ENCODE assay signal across 8 cellular contexts in the genomic region with DNA sequence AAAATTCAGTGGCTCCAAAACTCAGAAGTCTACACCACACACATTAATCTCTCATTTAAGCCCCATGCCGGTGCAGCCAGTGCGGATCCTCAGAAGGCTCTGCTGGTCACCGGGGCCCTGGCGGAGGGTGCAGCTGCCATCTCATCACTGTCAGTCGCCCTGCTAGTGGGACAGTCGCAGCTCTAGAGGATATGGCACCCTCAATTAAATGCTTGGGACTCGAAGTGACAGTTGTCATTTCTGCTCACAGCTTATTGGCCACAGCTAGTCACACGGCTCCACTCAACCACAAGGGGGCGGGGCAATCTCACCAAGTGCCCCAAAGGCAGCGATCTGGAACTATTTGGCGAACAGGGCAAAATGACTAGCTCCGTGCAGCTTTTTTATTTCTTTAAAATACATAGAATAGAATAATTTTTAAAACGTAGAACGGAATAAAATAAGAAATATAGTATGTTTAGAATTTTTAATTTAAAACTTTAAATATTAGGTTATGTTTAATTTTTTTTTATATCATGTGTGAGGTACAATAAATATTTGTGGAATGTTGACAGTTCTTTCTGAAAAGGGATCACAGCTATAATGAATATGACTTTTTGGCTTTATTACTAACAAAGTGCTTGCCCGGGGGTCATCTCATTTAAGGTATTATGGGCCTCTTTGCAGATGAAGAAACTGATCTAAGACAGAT. TPM values are rescaled to one million over a fixed set of nuclear protein-coding genes. Genes with fewer than 3 reads are reported as not detected.
DNase-seq lines count a peak whose midpoint lies in the region; ATAC-seq, FAIRE-seq and TF ChIP-seq lines count a peak whose summit lies in the region.

No MANE protein-coding gene starts in this region.

- POLR2A ChIA-PET in Caco-2 (lab: Charles Lee), result interaction anchor here (0.7 to 1.1 kb wide), 2 partner anchors 86 to 211 kb away, joined by 4 to 10 read pairs; a partner anchor contains a TSS
- POLR2A ChIA-PET in GM12878 (lab: Charles Lee), result interaction anchor here (0.9 to 1.0 kb wide), 2 partner anchors 9 to 88 kb away, joined by 3 to 8 read pairs; no protein-coding TSS in a partner anchor

- no peaks in the 10 kb centered on the region for H3K9me3 Mint-ChIP-seq in Caco-2 (ENCODE audit: unreplicated experiment)

- H3K4me2 ChIP-seq in GM12878 (ENCODE audit: control insufficient read depth, insufficient read depth), result peak overlapping the region; percentile 15; the same call in 1 of the 2 replicates

- RAD21 ChIA-PET in GM12878 (lab: Charles Lee; ENCODE audit: unreplicated experiment), result interaction anchor here (0.6 to 2.2 kb wide), 20 partner anchors 10 to 239 kb away, joined by 3 to 15 read pairs (median 4); a partner anchor contains a TSS

- H3K27me3 ChIP-seq in Caco-2 (replicated peaks; ENCODE audit: control insufficient read depth, insufficient read depth, low read length) (no peaks in the 10 kb centered on the region), GM12878 (replicated peaks in 1 of 2; ENCODE audit: control insufficient read depth in 2 of 2, insufficient read depth in 2 of 2, low read length in 1 of 2) (peaks cover 0 to 5% of the 10 kb centered on the region in 2 experiments; a peak in 2 of 4 replicates)

- no peaks in the 10 kb centered on the region for H3K79me2 ChIP-seq in GM12878 (ENCODE audit: control insufficient read depth, insufficient read depth, low read length)

- BruUV-seq in Caco-2 (replicated peaks; lab: Mats Ljungman, UMichigan), result no TSS peak
- BruUV-seq in GM12878 (replicated peaks; lab: Mats Ljungman, UMichigan), result no TSS peak

- H3K4me1 ChIP-seq in Caco-2, result peaks cover 8% of the 10 kb centered on the region; the same call in 1 of the 2 replicates
- peaks cover 6% of the 10 kb centered on the region for H3K4me1 ChIP-seq in GM12878 (ENCODE audit: control insufficient read depth, insufficient read depth, low read length)

- SMC1A ChIA-PET in GM12878 (lab: Charles Lee; ENCODE audit: uncharacterized antibody, unreplicated experiment), result interaction anchor here (0.7 to 2.9 kb wide), 22 partner anchors 10 to 388 kb away, joined by 3 to 15 read pairs (median 3); no protein-coding TSS in a partner anchor

- no peak overlapping the region for H3K27ac Mint-ChIP-seq in Caco-2 (ENCODE audit: unreplicated experiment)

- CTCF ChIA-PET in Caco-2 (lab: Charles Lee) (interaction anchor here (0.6 to 1.7 kb wide), 12 partner anchors 10 to 210 kb away, joined by 3 to 12 read pairs (median 4); no protein-coding TSS in a partner anchor), GM12878 (lab: Yijun Ruan, JAX) (interaction anchor here (0.6 to 3.6 kb wide), 24 partner anchors 10 to 389 kb away, joined by 3 to 26 read pairs (median 4); a partner anchor contains a TSS)

- H3K4me3 Mint-ChIP-seq in Caco-2 (ENCODE audit: unreplicated experiment), result peak overlapping the region; percentile 19

- in situ Hi-C loops in GM12878 (cut with MboI), result no loop called here

- FAIRE-seq in H54 (lab: Jason Lieb, UNC) (no peak), GM12878 (lab: Jason Lieb, UNC) (peak; percentile 83)

- no peaks in the 10 kb centered on the region; the same call in 1 of the 2 replicates for H3K36me3 ChIP-seq in Caco-2 (ENCODE audit: control insufficient read depth, insufficient read depth, low read length)
- no peaks in the 10 kb centered on the region for H3K36me3 ChIP-seq in GM12878 (ENCODE audit: control insufficient read depth in 2 of 2, insufficient read depth in 2 of 2, low read length in 1 of 2)

- no peak for TF ChIP-seq POLR2A in H54 (IDR thresholded peaks at IDR 0.05; ENCODE audit: low read depth, low read length)
- no peak for TF ChIP-seq POLR2A in GM12878 (IDR thresholded peaks at IDR 0.05; ENCODE audit: low read depth, low read length)

- H3K27ac ChIP-seq in GM12878 (ENCODE audit: control insufficient read depth, insufficient read depth), result no peak overlapping the region

- TF ChIP-seq EP300 in GM12878 (IDR thresholded peaks at IDR 0.05; ENCODE audit: borderline replicate concordance in 1 of 2, control insufficient read depth in 1 of 2, low read depth in 2 of 2, low read length in 2 of 2), result no peak

- intact Hi-C loops in Caco-2 (cut with micrococcal nuclease; ENCODE audit: unreplicated experiment) (loop anchor here (1.0 kb wide), 2 partner anchors 87 to 188 kb away; no protein-coding TSS in a partner anchor), GM12878 (cut with micrococcal nuclease; ENCODE audit: unreplicated experiment) (no loop called here)

- TF ChIP-seq RAD21 in GM12878 (IDR thresholded peaks at IDR 0.05; ENCODE audit: insufficient read depth, low read depth, low read length), result peak; percentile 47; the same call in 1 of the 2 replicates

- no peak overlapping the region for H2AFZ ChIP-seq in GM12878 (ENCODE audit: control insufficient read depth, low read depth, low read length)

- WGBS in GM12878 (ENCODE audit: insufficient coverage, insufficient replicate concordance, low lambda C conversion rate, missing lambda C conversion rate), result 4% methylated on average over 15 of the region's 15 CpGs

- H3K9me3 ChIP-seq in Caco-2 (no peaks in the 10 kb centered on the region), GM12878 (replicated peaks; ENCODE audit: control insufficient read depth, insufficient read depth, low read length) (no peaks in the 10 kb centered on the region)

- DNase-seq in Caco-2, result peak; percentile 80 to 84
- peak; percentile 49 for DNase-seq in H54 (ENCODE audit: insufficient read length, low spot score)
- peak; percentile 50 for DNase-seq in NCI-H2029 (lab: John Stamatoyannopoulos, UW)
- DNase-seq in UCSD-AML1 (lab: John Stamatoyannopoulos, UW; ENCODE audit: unreplicated experiment), result peak; percentile 75
- DNase-seq in GM12878 (ENCODE audit: low read depth, low spot score), result peak; percentile 38
- DNase-seq in hypothalamus (lab: John Stamatoyannopoulos, UW), result peak in 50 of 51 donors; percentile 5 to 89 (median 65)
- peak; percentile 21 for DNase-seq in smooth muscle cell of the brain vasculature (ENCODE audit: low read depth, low spot score)
- no peak for DNase-seq in NCI-H774 (lab: John Stamatoyannopoulos, UW)

- H3K36me3 Mint-ChIP-seq in Caco-2 (ENCODE audit: insufficient read depth, unreplicated experiment), result no peaks in the 10 kb centered on the region

- no peak overlapping the region for H3K9ac ChIP-seq in GM12878 (ENCODE audit: control insufficient read depth, insufficient read depth, low read length)

- peak; percentile 98 for ATAC-seq in GM12878

- H3K27me3 Mint-ChIP-seq in Caco-2 (ENCODE audit: insufficient read depth, unreplicated experiment), result peaks cover 3% of the 10 kb centered on the region

- H4K20me1 ChIP-seq in GM12878 (ENCODE audit: control insufficient read depth, insufficient read depth), result no peaks in the 10 kb centered on the region

- no peak overlapping the region; the same call in 1 of the 2 replicates for H3K4me3 ChIP-seq in Caco-2 (ENCODE audit: low read depth, low read length)
- H3K4me3 ChIP-seq in GM12878, result no peak overlapping the region

- peak; percentile 50 to 58 for TF ChIP-seq CTCF in Caco-2 (IDR thresholded peaks at IDR 0.05; ENCODE audit: insufficient read depth in 1 of 2, low read depth in 1 of 2, low read length in 1 of 2, severe bottlenecking in 1 of 2, unreplicated experiment in 1 of 2)
- TF ChIP-seq CTCF in GM12878 (IDR thresholded peaks at IDR 0.05 in 2 of 3, conservative IDR thresholded peaks at IDR 0.05 in 1 of 3; ENCODE audit: control insufficient read depth in 2 of 3, extremely low read depth in 1 of 3, insufficient read depth in 1 of 3, low read depth in 3 of 3, low read length in 3 of 3), result peak; percentile 24 to 64 (median 33); a peak in 4 of 6 replicates

- peaks cover 7% of the 10 kb centered on the region for H3K4me1 Mint-ChIP-seq in Caco-2 (ENCODE audit: low read depth, unreplicated experiment)

TF ChIP-seq in GM12878, 131 proteins besides CTCF, POLR2A, EP300 and RAD21 (continues in another document):
- no peak for TF ChIP-seq SREBF1 (IDR thresholded peaks at IDR 0.05; ENCODE audit: low read length)
- TF ChIP-seq MTA3 (IDR thresholded peaks at IDR 0.05; ENCODE audit: borderline replicate concordance, low read length), result no peak
- no peak for TF ChIP-seq POLR2AphosphoS5 (IDR thresholded peaks at IDR 0.05; ENCODE audit: low read length)
- TF ChIP-seq SIN3A (IDR thresholded peaks at IDR 0.05; ENCODE audit: low read depth, low read length), result no peak
- peak; percentile 29 for TF ChIP-seq SP1 (IDR thresholded peaks at IDR 0.05; ENCODE audit: low read depth, low read length)
- TF ChIP-seq RUNX3 (IDR thresholded peaks at IDR 0.05; ENCODE audit: low read length), result peak; percentile 34; the same call in 1 of the 2 replicates
- peak; percentile 84; the same call in 1 of the 2 replicates for TF ChIP-seq RAD51 (IDR thresholded peaks at IDR 0.05)
- peak; percentile 49; the same call in 1 of the 2 replicates for TF ChIP-seq SMC3 (IDR thresholded peaks at IDR 0.05; ENCODE audit: borderline replicate concordance, low read length)
- TF ChIP-seq, protein P1, sequence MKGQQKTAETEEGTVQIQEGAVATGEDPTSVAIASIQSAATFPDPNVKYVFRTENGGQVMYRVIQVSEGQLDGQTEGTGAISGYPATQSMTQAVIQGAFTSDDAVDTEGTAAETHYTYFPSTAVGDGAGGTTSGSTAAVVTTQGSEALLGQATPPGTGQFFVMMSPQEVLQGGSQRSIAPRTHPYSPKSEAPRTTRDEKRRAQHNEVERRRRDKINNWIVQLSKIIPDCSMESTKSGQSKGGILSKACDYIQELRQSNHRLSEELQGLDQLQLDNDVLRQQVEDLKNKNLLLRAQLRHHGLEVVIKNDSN (IDR thresholded peaks at IDR 0.05; ENCODE audit: borderline replicate concordance, extremely low read length, insufficient read depth, low read depth, low read length), result peak; percentile 75

RNA-seq across cellular contexts. Expression of a gene that starts 8.0 kb away (rescaled TPM):
- total RNA-seq in Caco-2 (2022) (2.7 and 3.5 TPM in 2 replicates), GM12878 (2014; rRNA removed) (0.23 TPM in 1 of 2 replicates, not detected in the other), GM12878 (2014; rRNA removed; fragmentation: Illumina TruSeq; extraction: Trizol) (0.09 and 0.22 TPM in 2 replicates), GM12878 (2021) (0.19 and 0.21 TPM in 2 replicates)
- total RNA-seq in GM12878 (2013; cell fraction: nucleolus; rRNA removed), result 0.58 and 0.88 TPM in 2 replicates
- polyA plus RNA-seq in GM12878 (2011; ENCODE audit: low read depth), result not detected
- polyA plus RNA-seq in GM12878 (2011; rRNA removed) (0.35 and 0.38 TPM in 2 replicates), GM12878 (2014; fragmentation: Illumina TruSeq; extraction: Trizol) (0.12 TPM in 1 of 2 replicates, not detected in the other), GM12878 (2014; fragmentation: Nextera tagmentation; extraction: Ambion mirVana) (not detected), GM12878 (2014; rRNA removed) (0.18 and 0.56 TPM in 2 replicates), GM12878 (2016; fragmentation: Nextera tagmentation; extraction: Ambion mirVana) (under 1 TPM in 1 of 2 experiments, not detected in 1; 0.15 TPM)
- polyA plus RNA-seq in GM12878 (2011; cell fraction: cytosol; rRNA removed), result 0.64 and 0.70 TPM in 2 replicates
- polyA plus RNA-seq in GM12878 (2011; cell fraction: nucleus; rRNA removed), result 1.0 and 1.1 TPM in 2 replicates
- 0.16 and 0.29 TPM in 2 replicates for polyA plus RNA-seq in GM12878 (2012)
- polyA minus RNA-seq in GM12878 (2011; rRNA and poly(A)+ RNA removed), result 0.46 and 0.80 TPM in 2 replicates
- polyA minus RNA-seq in GM12878 (2011; cell fraction: cytosol; rRNA and poly(A)+ RNA removed), result 0.62 TPM in 1 of 2 replicates, not detected in the other
- 0.24 and 0.29 TPM in 2 replicates for polyA minus RNA-seq in GM12878 (2011; cell fraction: nucleus; rRNA and poly(A)+ RNA removed)
